Comparison of ENCODE assay signal across 15 cellular contexts in the genomic region with DNA sequence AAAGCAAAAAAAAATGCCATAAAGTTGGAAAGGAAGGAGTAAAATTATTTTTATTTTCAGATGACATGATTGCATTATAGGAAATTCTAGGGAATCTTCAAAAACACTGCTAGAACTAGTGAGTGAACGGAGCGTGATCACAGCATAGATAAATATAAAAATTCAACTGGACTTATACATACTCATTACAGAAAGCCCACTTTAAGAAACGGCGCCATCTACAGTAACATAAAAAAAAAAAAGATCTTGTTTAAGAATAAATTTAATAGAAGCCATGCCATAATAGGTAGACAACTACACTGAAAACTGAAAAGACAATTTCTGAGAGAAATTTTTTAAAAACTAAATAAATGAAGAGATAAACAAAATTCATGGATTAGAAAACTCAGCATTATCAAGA.
DNase-seq lines count a peak whose midpoint lies in the region; ATAC-seq and TF ChIP-seq lines count a peak whose summit lies in the region.
"Had no signal": no experiment of that assay in that cellular context is flagged by ENCODE, and none has a peak within 500 bp of the region (broad histone marks: within the 10 kb centered on the region; RNA-seq: fewer than 3 reads in every experiment).

No MANE protein-coding gene starts in this region.

- no peaks in the 10 kb centered on the region for H3K4me1 ChIP-seq in neural progenitor cell
- H3K4me1 ChIP-seq: A549 had no signal

- TF ChIP-seq CTCF in astrocyte of the cerebellum (IDR thresholded peaks at IDR 0.05; ENCODE audit: low read depth, low read length, missing control alignments) (no peak), neural progenitor cell (IDR thresholded peaks at IDR 0.05) (peak; percentile 54)

- H3K27ac Mint-ChIP-seq in neural progenitor cell: no peak overlapping the region
- H3K27ac Mint-ChIP-seq: memory B cell; T-helper 2 cell treated with Interferon-gamma antibody and Interleukin-4, amounts not matched to agents 5 μg/mL and 100 μg/mL, for 36 hours had no signal

- in situ Hi-C loops in astrocyte of the cerebellum (cut with HindIII; ENCODE audit: low sequenced_read_pairs): no loop called here

- H3F3A ChIP-seq in neural progenitor cell (ENCODE audit: low read depth): no peaks in the 10 kb centered on the region

- H3K27me3 ChIP-seq in neural progenitor cell: no peaks in the 10 kb centered on the region

- no peak overlapping the region for H3K9ac ChIP-seq in neural progenitor cell

- H3K27ac ChIP-seq in neural progenitor cell: no peak overlapping the region
- H3K27ac ChIP-seq: A549 had no signal

- H3K4me1 Mint-ChIP-seq in neural progenitor cell: peaks cover 2% of the 10 kb centered on the region
- H3K4me1 Mint-ChIP-seq: memory B cell had no signal

- no peak overlapping the region for H2AFZ ChIP-seq in neural progenitor cell (replicated peaks)

- no peaks in the 10 kb centered on the region for H3K9me3 Mint-ChIP-seq in neural progenitor cell
- H3K9me3 Mint-ChIP-seq: memory B cell; T-helper 2 cell treated with Interferon-gamma antibody and Interleukin-4, amounts not matched to agents 5 μg/mL and 100 μg/mL, for 36 hours had no signal

- H3K36me3 ChIP-seq in neural progenitor cell: no peaks in the 10 kb centered on the region

- peaks cover 5% of the 10 kb centered on the region for H3K27me3 Mint-ChIP-seq in neural progenitor cell (ENCODE audit: insufficient read depth, low read depth)

- no peaks in the 10 kb centered on the region for H3K79me2 ChIP-seq in neural progenitor cell (ENCODE audit: low read depth)

- H3K9me3 ChIP-seq in neural progenitor cell (ENCODE audit: low read depth): peaks cover 4% of the 10 kb centered on the region
- H3K9me3 ChIP-seq: A549 had no signal

- no peak overlapping the region for H3K4me3 Mint-ChIP-seq in neural progenitor cell
- H3K4me3 Mint-ChIP-seq: memory B cell; T-helper 2 cell treated with Interferon-gamma antibody and Interleukin-4, amounts not matched to agents 5 μg/mL and 100 μg/mL, for 36 hours had no signal

- DNase-seq in NCI-H2029 treated with DMSO at 0.1 percent for 48 hours (lab: John Stamatoyannopoulos, UW): peak; percentile 16
- no peak for DNase-seq in NCI-H2029 (lab: John Stamatoyannopoulos, UW)
- peak; percentile 20 for DNase-seq in NCI-H1105 (lab: John Stamatoyannopoulos, UW)
- peak; percentile 3 for DNase-seq in astrocyte of the cerebellum (ENCODE audit: low read depth)
- DNase-seq in neural progenitor cell (ENCODE audit: low spot score): no peak
- no peak for DNase-seq in NCI-H2227 treated with DMSO at 0.1 percent for 48 hours (lab: John Stamatoyannopoulos, UW)
- DNase-seq: activated CD4-positive, alpha-beta T cell treated with anti-CD3 and anti-CD28 coated beads, Interleukin-2, amount 50 U/mL, for 4 hours; COR-L47; Kasumi-1; RPMI8226 had no signal

- ATAC-seq in HG02798 (IDR thresholded peaks at IDR 0.05; ENCODE audit: poor library complexity, unreplicated experiment) (no peak), GM19324 (IDR thresholded peaks at IDR 0.05; ENCODE audit: low FRiP score, unreplicated experiment) (no peak)
- ATAC-seq: A549 had no signal

- no peaks in the 10 kb centered on the region for H3K36me3 Mint-ChIP-seq in neural progenitor cell
- H3K36me3 Mint-ChIP-seq: memory B cell had no signal

- H3K4me3 ChIP-seq in astrocyte of the cerebellum (ENCODE audit: low read depth, low read length) (no peak overlapping the region), neural progenitor cell (no peak overlapping the region)
- H3K4me3 ChIP-seq: A549 had no signal

- H3K4me2 ChIP-seq in neural progenitor cell: no peak overlapping the region
- H3K4me2 ChIP-seq: A549 had no signal

- no peaks in the 10 kb centered on the region for H4K20me1 ChIP-seq in neural progenitor cell (ENCODE audit: low read depth)

Comparison
In these comparisons a context has a peak if more than half of its experiments do, and no peak if none do; other contexts are left out.
1. DNase-seq: peak in NCI-H2029 treated with DMSO at 0.1 percent for 48 hours (single experiment), NCI-H1105 (single experiment) and astrocyte of the cerebellum (single experiment); none in NCI-H2029 (single experiment), neural progenitor cell (single experiment) and NCI-H2227 treated with DMSO at 0.1 percent for 48 hours (single experiment).